ENCODE assay signal across 23 cellular contexts in the genomic region with DNA sequence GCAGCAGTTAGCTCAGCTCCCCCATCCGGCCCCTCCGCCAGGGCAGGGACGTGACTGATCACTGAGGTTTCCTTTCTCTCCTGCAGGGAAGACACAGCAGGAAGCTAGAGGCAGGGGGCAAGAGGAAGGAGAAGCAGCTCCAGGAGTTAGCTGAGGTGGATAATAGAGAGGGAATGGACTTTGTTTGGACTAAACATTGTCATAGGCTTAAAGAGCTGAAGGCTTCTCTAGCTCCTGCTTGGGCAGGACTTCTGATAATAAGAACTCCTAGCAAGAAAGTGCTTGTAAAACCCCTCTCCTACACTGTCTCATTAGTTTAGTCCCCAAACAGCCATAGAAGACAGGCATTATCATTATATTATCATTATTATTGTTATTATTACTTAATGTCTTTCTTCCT.
"Had no signal": no experiment of that assay in that cellular context is flagged by ENCODE, and none has a peak within 500 bp of the region (broad histone marks: within the 10 kb centered on the region; RNA-seq: fewer than 3 reads in every experiment).

No MANE protein-coding gene starts in this region.

- H3K4me2 ChIP-seq: smooth muscle cell had no signal

- H3K4me1 ChIP-seq: esophagus muscularis mucosa, gastrocnemius medialis, left ventricle myocardium inferior, lower lobe of right lung, thyroid gland had no signal

- H3K36me3 Mint-ChIP-seq: immature natural killer cell; mesothelial cell of epicardium; natural killer cell; stimulated activated effector memory CD8-positive, alpha-beta T cell treated with anti-CD3 and anti-CD28 coated beads, Interleukin-12 subunit alpha, Interleukin-12 subunit beta, amount 100 ng/mL, for 72 hours; type B pancreatic cell had no signal

- H3K4me3 Mint-ChIP-seq: immature natural killer cell; memory B cell; mesothelial cell of epicardium; natural killer cell; neural crest cell; stimulated activated effector memory CD8-positive, alpha-beta T cell treated with anti-CD3 and anti-CD28 coated beads, Interleukin-12 subunit alpha, Interleukin-12 subunit beta, amount 100 ng/mL, for 72 hours; type B pancreatic cell had no signal

- H3K9me3 Mint-ChIP-seq: immature natural killer cell; mesothelial cell of epicardium; natural killer cell; neural crest cell; stimulated activated effector memory CD8-positive, alpha-beta T cell treated with anti-CD3 and anti-CD28 coated beads, Interleukin-12 subunit alpha, Interleukin-12 subunit beta, amount 100 ng/mL, for 72 hours; type B pancreatic cell had no signal

- H3K27ac ChIP-seq: epithelial cell of prostate, esophagus muscularis mucosa, gastrocnemius medialis, left ventricle myocardium inferior, lower lobe of right lung, ovary, suprapubic skin, thyroid gland had no signal

- H3K36me3 ChIP-seq: esophagus muscularis mucosa, gastrocnemius medialis, left ventricle myocardium inferior, lower lobe of right lung, ovary, suprapubic skin, thyroid gland had no signal

- DNase-seq: effector memory CD4-positive, alpha-beta T cell; gastrocnemius medialis; glutamatergic neuron; immature natural killer cell; left ventricle myocardium inferior; lower lobe of right lung; natural killer cell; ovary; right cardiac atrium; stimulated activated CD4-positive, alpha-beta T cell treated with anti-CD3 and anti-CD28 coated beads, Interleukin-4, amount 100 ng/mL, for 1 hour; stimulated activated CD8-positive, alpha-beta memory T cell treated with anti-CD3 and anti-CD28 coated beads, Interleukin-4, amount 100 ng/mL, for 48 hours; stimulated activated naive CD8-positive, alpha-beta T cell treated with anti-CD3 and anti-CD28 coated beads, Interleukin-15, Interleukin-2, amounts not matched to agents 100 U/mL and 50 U/mL, for 24 hours had no signal

- H3K27ac Mint-ChIP-seq: immature natural killer cell; memory B cell; mesothelial cell of epicardium; natural killer cell; progenitor cell of endocrine pancreas; stimulated activated effector memory CD8-positive, alpha-beta T cell treated with anti-CD3 and anti-CD28 coated beads, Interleukin-12 subunit alpha, Interleukin-12 subunit beta, amount 100 ng/mL, for 72 hours; type B pancreatic cell had no signal

- H3K9me3 ChIP-seq: esophagus muscularis mucosa, gastrocnemius medialis, left ventricle myocardium inferior, lower lobe of right lung, ovary, suprapubic skin, thyroid gland had no signal

- H3K27me3 ChIP-seq: gastrocnemius medialis, ovary, suprapubic skin, thyroid gland had no signal

- H3K4me1 Mint-ChIP-seq: immature natural killer cell; memory B cell; mesothelial cell of epicardium; natural killer cell; neural crest cell; stimulated activated effector memory CD8-positive, alpha-beta T cell treated with anti-CD3 and anti-CD28 coated beads, Interleukin-12 subunit alpha, Interleukin-12 subunit beta, amount 100 ng/mL, for 72 hours had no signal

- H3K4me3 ChIP-seq: esophagus muscularis mucosa, gastrocnemius medialis, left ventricle myocardium inferior, lower lobe of right lung, ovary, smooth muscle cell, suprapubic skin, thyroid gland had no signal
